ENCODE assay signal across 9 cellular contexts in the genomic region with DNA sequence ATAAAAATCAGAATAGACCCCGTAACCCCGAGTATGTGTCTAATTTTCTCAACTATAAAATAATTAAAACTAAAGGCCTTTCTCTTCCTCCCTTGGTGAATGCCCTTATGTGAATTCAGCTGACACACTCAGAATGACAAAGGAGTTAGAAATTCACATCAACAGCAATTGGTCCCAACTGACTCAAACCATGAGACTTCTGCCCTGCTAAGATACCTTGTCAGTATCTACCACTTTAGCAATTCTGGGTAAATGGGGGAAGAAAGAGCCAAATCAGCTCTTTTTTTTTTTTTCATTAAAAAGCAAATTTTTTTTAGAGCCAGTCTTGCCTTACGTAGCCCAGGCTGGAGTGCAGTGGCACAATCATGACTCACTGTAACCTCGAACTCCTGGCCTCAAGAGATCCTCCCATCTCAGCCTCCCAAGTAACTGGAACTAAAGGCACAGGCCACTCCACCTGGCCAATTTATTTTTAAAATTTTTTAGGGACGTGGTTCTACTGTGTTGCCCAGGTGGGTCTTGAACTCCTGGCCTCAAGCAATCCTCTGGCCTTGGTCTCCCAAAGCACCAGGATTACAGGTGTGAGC. TPM values are rescaled to one million over a fixed set of nuclear protein-coding genes. Genes with fewer than 3 reads are reported as not detected.
DNase-seq lines count a peak whose midpoint lies in the region; ATAC-seq, FAIRE-seq and TF ChIP-seq lines count a peak whose summit lies in the region.
"Had no signal": no experiment of that assay in that cellular context is flagged by ENCODE, and none has a peak within 500 bp of the region (broad histone marks: within the 10 kb centered on the region; RNA-seq: fewer than 3 reads in every experiment).

No MANE protein-coding gene starts in this region.

- H3K79me2 ChIP-seq in H1 (ENCODE audit: control insufficient read depth in 1 of 2, insufficient read depth in 2 of 2, low read length in 2 of 2), result peaks cover 7 to 26% of the 10 kb centered on the region in 2 experiments
- H3K79me2 ChIP-seq in neural progenitor cell (ENCODE audit: low read depth), result peaks cover 34% of the 10 kb centered on the region

- peaks cover 30% of the 10 kb centered on the region for H3K4me1 ChIP-seq in CD4-positive, CD25-positive, alpha-beta regulatory T cell (ENCODE audit: control insufficient read depth, insufficient read depth, low read length, poor library complexity, severe bottlenecking)
- peaks cover 4 to 13% (median 5%) of the 10 kb centered on the region in 4 experiments; a peak in 6 of 7 replicates for H3K4me1 ChIP-seq in H1 (replicated peaks in 1 of 4; ENCODE audit: control insufficient read depth in 3 of 4, insufficient read depth in 4 of 4, low read length in 3 of 4)
- H3K4me1 ChIP-seq in neural progenitor cell, result peaks cover 31% of the 10 kb centered on the region

- TF ChIP-seq CTCF in NB4 (IDR thresholded peaks at IDR 0.05; ENCODE audit: low read depth, low read length) (no peak), H1 (IDR thresholded peaks at IDR 0.05; ENCODE audit: control extremely low read depth in 1 of 3, insufficient read depth in 1 of 3, low read depth in 1 of 3, low read length in 3 of 3) (no peak), neural progenitor cell (IDR thresholded peaks at IDR 0.05) (no peak)

- 0 out of 2 replicates have a peak overlapping the region, but pooled peaks have one; percentile 5 for H2BK12ac ChIP-seq in H1 (ENCODE audit: low read depth, low read length)

- TF ChIP-seq POLR2A in NB4 (IDR thresholded peaks at IDR 0.05; ENCODE audit: extremely low read depth, insufficient read length) (no peak), H1 (IDR thresholded peaks at IDR 0.05; ENCODE audit: control extremely low read depth in 1 of 2, low read depth in 2 of 2, low read length in 2 of 2) (no peak)

- no peak for TF ChIP-seq EP300 in H1 (IDR thresholded peaks at IDR 0.05; ENCODE audit: borderline replicate concordance in 1 of 2, low read depth in 2 of 2, low read length in 2 of 2)

- no peak overlapping the region for H4K91ac ChIP-seq in H1 (replicated peaks; ENCODE audit: insufficient read length, low read length)

- peaks cover 0 to 2% (median 0%) of the 10 kb centered on the region in 7 donors for H3K9me3 Mint-ChIP-seq in CD4-positive, CD25-positive, alpha-beta regulatory T cell
- H3K9me3 Mint-ChIP-seq in neural progenitor cell, result peaks cover 3% of the 10 kb centered on the region
- no peaks in the 10 kb centered on the region for H3K9me3 Mint-ChIP-seq in activated naive CD4-positive, alpha-beta T cell treated with anti-CD3 and anti-CD28 coated beads, Interleukin-2, amount 50 U/mL, for 72 hours

- no peak overlapping the region for H3K14ac ChIP-seq in H1 (ENCODE audit: insufficient read length)

- no peaks in the 10 kb centered on the region for H3K9me3 ChIP-seq in CD4-positive, CD25-positive, alpha-beta regulatory T cell (ENCODE audit: control insufficient read depth in 2 of 2, low read length in 2 of 2)
- H3K9me3 ChIP-seq in H1 (ENCODE audit: insufficient read depth in 2 of 2, low read depth in 1 of 2, low read length in 1 of 2) (no peaks in the 10 kb centered on the region), neural progenitor cell (ENCODE audit: low read depth) (no peaks in the 10 kb centered on the region)

- H2BK15ac ChIP-seq in H1 (ENCODE audit: low read length), result no peak overlapping the region

- H4K20me1 ChIP-seq in H1 (replicated peaks in 1 of 2; ENCODE audit: control insufficient read depth in 1 of 2, insufficient read depth in 2 of 2, low read length in 2 of 2) (no peaks in the 10 kb centered on the region), neural progenitor cell (ENCODE audit: low read depth) (peaks cover 26% of the 10 kb centered on the region)

- H2BK120ac ChIP-seq in H1 (replicated peaks; ENCODE audit: low read depth, low read length), result no peak overlapping the region

- no peaks in the 10 kb centered on the region for H3K27me3 Mint-ChIP-seq in CD4-positive, CD25-positive, alpha-beta regulatory T cell
- peaks cover 4% of the 10 kb centered on the region for H3K27me3 Mint-ChIP-seq in neural progenitor cell (ENCODE audit: insufficient read depth, low read depth)

- peak overlapping the region; percentile 89 to 92 (median 90) for H3K4me3 Mint-ChIP-seq in CD4-positive, CD25-positive, alpha-beta regulatory T cell
- peak overlapping the region; percentile 88 for H3K4me3 Mint-ChIP-seq in neural progenitor cell

- H2AK5ac ChIP-seq in H1 (ENCODE audit: low read depth, low read length), result no peak overlapping the region

- FAIRE-seq in H1 (lab: Jason Lieb, UNC), result no peak

- TF ChIP-seq RAD21 in H1 (IDR thresholded peaks at IDR 0.05 in 1 of 2, conservative IDR thresholded peaks at IDR 0.05 in 1 of 2; ENCODE audit: low read depth in 2 of 2, low read length in 2 of 2), result no peak

- ATAC-seq in CD4-positive, CD25-positive, alpha-beta regulatory T cell (ENCODE audit: low read depth in 2 of 2), result no peak
- no peak for ATAC-seq in GM21576 (IDR thresholded peaks at IDR 0.05; ENCODE audit: unreplicated experiment)
- ATAC-seq in GM18498 (IDR thresholded peaks at IDR 0.05; ENCODE audit: unreplicated experiment), result no peak
- ATAC-seq in activated naive CD4-positive, alpha-beta T cell treated with anti-CD3 and anti-CD28 coated beads, Interleukin-2, amount 50 U/mL, for 72 hours, result no peak

- H3K9ac ChIP-seq in H1 (replicated peaks in 1 of 4; ENCODE audit: extremely low read depth in 1 of 4, low read depth in 3 of 4, low read length in 3 of 4), result no peak overlapping the region
- H3K9ac ChIP-seq in neural progenitor cell, result no peak overlapping the region

- no peaks in the 10 kb centered on the region; the same call in 1 of the 2 replicates for H3K79me1 ChIP-seq in H1 (ENCODE audit: low read depth, low read length)

- no peak overlapping the region for H3K18ac ChIP-seq in H1 (ENCODE audit: extremely low read depth, low read length)

- no peak overlapping the region for H3K4me3 ChIP-seq in CD4-positive, CD25-positive, alpha-beta regulatory T cell (ENCODE audit: low read depth, low read length)
- H3K4me3 ChIP-seq in NB4 (ENCODE audit: low read depth, low read length) (no peak overlapping the region), H1 (ENCODE audit: extremely low read depth in 1 of 4, insufficient read depth in 2 of 4, low read depth in 3 of 4, low read length in 4 of 4) (peak overlapping the region in 1 of 4 experiments; percentile 66; a peak in 1 of 8 replicates), neural progenitor cell (no peak overlapping the region)

- no peak overlapping the region for H3K23ac ChIP-seq in H1 (ENCODE audit: insufficient read length)

- H3K23me2 ChIP-seq in H1 (ENCODE audit: low read depth, low read length), result no peaks in the 10 kb centered on the region; the same call in 1 of the 2 replicates

- no peak overlapping the region for H3K27ac ChIP-seq in CD4-positive, CD25-positive, alpha-beta regulatory T cell (ENCODE audit: insufficient read depth, low read length, poor library complexity, severe bottlenecking)
- H3K27ac ChIP-seq in H1 (ENCODE audit: low read depth, low read length) (no peak overlapping the region), neural progenitor cell (no peak overlapping the region)

- H3K56ac ChIP-seq in H1 (replicated peaks; ENCODE audit: insufficient read length, low read depth, low read length), result no peak overlapping the region

- H2AFZ ChIP-seq in H1 (ENCODE audit: low read length) (no peak overlapping the region), neural progenitor cell (replicated peaks) (no peak overlapping the region)

- no peaks in the 10 kb centered on the region for H3K27me3 ChIP-seq in CD4-positive, CD25-positive, alpha-beta regulatory T cell (ENCODE audit: control insufficient read depth, insufficient read depth, low read length)
- no peaks in the 10 kb centered on the region for H3K27me3 ChIP-seq in H1 (replicated peaks in 1 of 4; ENCODE audit: control insufficient read depth in 3 of 4, extremely low read depth in 1 of 4, insufficient read depth in 3 of 4, low read length in 3 of 4)
- H3K27me3 ChIP-seq in neural progenitor cell, result no peaks in the 10 kb centered on the region

- H4K8ac ChIP-seq in H1 (ENCODE audit: extremely low read depth, insufficient read depth, low read length), result no peak overlapping the region

- no peak for DNase-seq in CD4-positive, CD25-positive, alpha-beta regulatory T cell
- peak; percentile 49 for DNase-seq in NB4 (ENCODE audit: low read depth)
- no peak for DNase-seq in H1 (ENCODE audit: low read depth in 1 of 2, low spot score in 2 of 2)
- DNase-seq in neural progenitor cell (ENCODE audit: low spot score), result no peak
- no peak for DNase-seq in activated naive CD4-positive, alpha-beta T cell treated with anti-CD3 and anti-CD28 coated beads, Interleukin-2, amount 50 U/mL, for 72 hours (ENCODE audit: low spot score in 2 of 2)
- no peak for DNase-seq in stimulated activated naive CD4-positive, alpha-beta T cell (lab: John Stamatoyannopoulos, UW)
- DNase-seq: dermis blood vessel endothelial cell had no signal

- H3K4ac ChIP-seq in H1 (replicated peaks; ENCODE audit: insufficient read length, low read depth, low read length), result no peak overlapping the region

- 85% methylated on average over 4 of the region's 5 CpGs; no CpG with 5 or more reads in 1 of the 2 experiments for WGBS in H1 (ENCODE audit: extremely low coverage in 1 of 2, insufficient coverage in 1 of 2, insufficient read length in 1 of 2, insufficient replicate concordance in 2 of 2, low coverage in 1 of 2, low lambda C conversion rate in 2 of 2, missing lambda C conversion rate in 1 of 2), 2 experiments

- H4K5ac ChIP-seq in H1 (ENCODE audit: insufficient read length, low read depth, low read length), result no peak overlapping the region

- H2BK20ac ChIP-seq in H1 (ENCODE audit: low read length), result no peak overlapping the region

- peaks cover 25% of the 10 kb centered on the region for H3F3A ChIP-seq in neural progenitor cell (ENCODE audit: low read depth)

- peaks cover 2% of the 10 kb centered on the region for H3K36me3 ChIP-seq in CD4-positive, CD25-positive, alpha-beta regulatory T cell (ENCODE audit: control insufficient read depth, insufficient read depth, low read length)
- H3K36me3 ChIP-seq in H1 (ENCODE audit: control insufficient read depth in 2 of 4, insufficient read depth in 4 of 4, low read length in 3 of 4) (peaks cover 0 to 5% (median 2%) of the 10 kb centered on the region in 4 experiments; a peak in 3 of 8 replicates), neural progenitor cell (no peaks in the 10 kb centered on the region)

- H3K4me1 Mint-ChIP-seq in CD4-positive, CD25-positive, alpha-beta regulatory T cell, result peaks cover 15 to 38% (median 34%) of the 10 kb centered on the region in 4 donors
- peaks cover 32% of the 10 kb centered on the region for H3K4me1 Mint-ChIP-seq in neural progenitor cell

- H3K36me3 Mint-ChIP-seq in CD4-positive, CD25-positive, alpha-beta regulatory T cell, result peaks cover 5% of the 10 kb centered on the region
- H3K36me3 Mint-ChIP-seq in neural progenitor cell, result peaks cover 13% of the 10 kb centered on the region
- peaks cover 13 to 14% of the 10 kb centered on the region in 2 donors for H3K36me3 Mint-ChIP-seq in activated naive CD4-positive, alpha-beta T cell treated with anti-CD3 and anti-CD28 coated beads, Interleukin-2, amount 50 U/mL, for 72 hours

- no peak overlapping the region for H2BK5ac ChIP-seq in H1 (ENCODE audit: low read depth, low read length)

- peak overlapping the region in 1 of 2 experiments; percentile 70; a peak in 1 of 4 replicates for H3K4me2 ChIP-seq in H1 (ENCODE audit: insufficient read depth in 1 of 2, low read depth in 2 of 2, low read length in 2 of 2)
- no peak overlapping the region for H3K4me2 ChIP-seq in neural progenitor cell

- no peak overlapping the region for H3K27ac Mint-ChIP-seq in CD4-positive, CD25-positive, alpha-beta regulatory T cell
- H3K27ac Mint-ChIP-seq in neural progenitor cell, result no peak overlapping the region
- peak overlapping the region in 1 of 2 donors; percentile 62 for H3K27ac Mint-ChIP-seq in activated naive CD4-positive, alpha-beta T cell treated with anti-CD3 and anti-CD28 coated beads, Interleukin-2, amount 50 U/mL, for 72 hours

- CTCF ChIA-PET in H1 (lab: Charles Lee; ENCODE audit: partially characterized antibody), result interaction anchor here (0.6 to 2.2 kb wide), 7 partner anchors 10 to 333 kb away, joined by 3 to 8 read pairs (median 3); no protein-coding TSS in a partner anchor

- POLR2A ChIA-PET in H1 (lab: Charles Lee; ENCODE audit: partially characterized antibody), result interaction anchor here (0.5 to 1.7 kb wide), 8 partner anchors 9 to 299 kb away, joined by 3 to 7 read pairs (median 3); no protein-coding TSS in a partner anchor

RNA-seq across cellular contexts. Expression of a gene that starts 1.7 kb away (rescaled TPM):
- 59.7 TPM for total RNA-seq in CD4-positive, CD25-positive, alpha-beta regulatory T cell
- 10 to 100 TPM in 3 of 4 donors, 1 to 10 TPM in 1; 8.9 to 21.6 (median 14.0) TPM for polyA plus RNA-seq in CD4-positive, CD25-positive, alpha-beta regulatory T cell
- 96.1 and 108 TPM in 2 replicates for total RNA-seq in H1 (2021; fragmentation: NEBNext Ultra II Directional; extraction: Animal tissue kit (Norgen Biotek cat#: 25700))
- 59.6 and 67.4 TPM in 2 replicates for polyA plus RNA-seq in H1 (2011; rRNA removed)
- polyA plus RNA-seq in H1 (2011; cell fraction: cytosol; rRNA removed), result 76.0 TPM
- 152 TPM for polyA plus RNA-seq in H1 (2011; cell fraction: nucleus; rRNA removed)
- polyA plus RNA-seq in H1 (2012, experiment 1 of 2), result 54.4 to 75.8 TPM (median 62.2 TPM) in 4 replicates
- 9.7 TPM for polyA plus RNA-seq in H1 (2012, experiment 2 of 2)
- polyA plus RNA-seq in H1 (2013, experiment 1 of 2), result 66.9 TPM
- polyA plus RNA-seq in H1 (2013, experiment 2 of 2), result 63.2 TPM
- 186 and 237 TPM in 2 replicates for polyA minus RNA-seq in H1 (2011; rRNA and poly(A)+ RNA removed)
- polyA minus RNA-seq in H1 (2011; cell fraction: cytosol; rRNA and poly(A)+ RNA removed), result 55.3 TPM
- polyA minus RNA-seq in H1 (2011; cell fraction: nucleus; rRNA and poly(A)+ RNA removed), result 133 TPM
- 87.7 and 102 TPM in 2 replicates for total RNA-seq in neural progenitor cell (ENCODE audit: low replicate concordance)
- total RNA-seq in activated naive CD4-positive, alpha-beta T cell treated with anti-CD3 and anti-CD28 coated beads, Interleukin-2, amount 50 U/mL, for 72 hours, result 10 to 100 TPM; 22.6 to 26.7 TPM
